In the genomic region with DNA sequence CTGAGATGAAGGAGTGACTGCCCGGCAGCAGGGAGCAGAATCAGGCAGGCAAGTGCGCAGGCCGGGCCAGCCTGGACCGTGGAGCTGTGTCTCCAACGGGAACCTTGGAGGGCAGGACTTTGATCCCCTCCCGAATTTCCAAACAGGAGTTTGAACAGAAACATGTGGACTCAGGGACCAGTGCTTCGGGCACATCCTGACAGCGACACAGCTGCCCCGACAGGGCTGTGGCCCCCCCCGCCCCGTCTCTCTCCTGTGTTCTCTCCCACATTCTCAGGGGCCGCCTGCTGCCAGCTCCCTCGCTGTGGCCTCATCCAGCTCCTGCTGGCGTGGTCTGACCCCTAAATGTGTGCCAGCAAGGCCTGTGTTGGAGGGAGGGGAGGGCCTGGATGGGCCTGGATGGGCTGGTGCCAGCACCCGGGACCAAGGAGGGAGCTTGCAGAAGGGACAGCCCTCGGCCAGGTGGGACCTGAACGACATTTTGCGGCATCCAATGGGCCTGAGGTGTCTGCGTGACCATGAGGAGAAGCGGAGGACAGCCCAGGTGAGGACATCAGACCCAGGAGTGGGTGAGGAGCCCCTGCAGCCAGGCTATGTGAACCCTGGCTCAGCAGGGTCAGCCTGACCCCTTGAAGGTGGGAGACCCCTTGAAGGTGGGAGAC, we compare ENCODE assay signal across 1 cellular context.
TF ChIP-seq lines count a peak whose summit lies in the region.

No MANE protein-coding gene starts in this region.

TF ChIP-seq in H1, 55 proteins besides CTCF, POLR2A, EP300 and RAD21:
- TF ChIP-seq TAF1 (IDR thresholded peaks at IDR 0.05; ENCODE audit: low read depth, low read length) (no peak), CBX5 (IDR thresholded peaks at IDR 0.05; ENCODE audit: low read depth, low read length) (no peak), TAF7 (optimal IDR thresholded peaks at IDR 0.05; ENCODE audit: borderline replicate concordance, low read depth, low read length) (no peak), SP2 (IDR thresholded peaks at IDR 0.05; ENCODE audit: low read length) (no peak), POU5F1 (IDR thresholded peaks at IDR 0.05; ENCODE audit: low read depth, low read length) (no peak), ASH2L (IDR thresholded peaks at IDR 0.05; ENCODE audit: low read length) (no peak), SIRT6 (IDR thresholded peaks at IDR 0.05; ENCODE audit: low read length) (no peak), SUZ12 (IDR thresholded peaks at IDR 0.05; ENCODE audit: low read length) (no peak), TBP (IDR thresholded peaks at IDR 0.05; ENCODE audit: low read depth, low read length) (no peak)
